Comparison of ENCODE assay signal across 1 cellular context in the genomic region with DNA sequence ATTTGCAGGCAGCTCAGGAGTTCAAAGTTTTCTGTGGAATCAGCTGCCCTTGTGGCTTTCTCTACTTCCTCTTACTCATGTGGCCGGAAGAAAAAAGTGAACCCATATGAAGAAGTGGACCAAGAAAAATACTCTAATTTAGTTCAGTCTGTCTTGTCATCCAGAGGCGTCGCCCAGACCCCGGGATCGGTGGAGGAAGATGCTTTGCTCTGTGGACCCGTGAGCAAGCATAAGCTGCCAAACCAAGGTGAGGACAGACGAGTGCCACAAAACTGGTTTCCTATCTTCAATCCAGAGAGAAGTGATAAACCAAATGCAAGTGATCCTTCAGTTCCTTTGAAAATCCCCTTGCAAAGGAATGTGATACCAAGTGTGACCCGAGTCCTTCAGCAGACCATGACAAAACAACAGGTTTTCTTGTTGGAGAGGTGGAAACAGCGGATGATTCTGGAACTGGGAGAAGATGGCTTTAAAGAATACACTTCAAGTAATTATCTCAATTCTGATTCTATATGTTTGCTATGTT.
TF ChIP-seq lines count a peak whose summit lies in the region.

No MANE protein-coding gene starts in this region.

TF ChIP-seq in HepG2, 621 proteins besides CTCF, POLR2A, EP300 and RAD21 (continued from another document and continues in another):
- TF ChIP-seq, protein P1, sequence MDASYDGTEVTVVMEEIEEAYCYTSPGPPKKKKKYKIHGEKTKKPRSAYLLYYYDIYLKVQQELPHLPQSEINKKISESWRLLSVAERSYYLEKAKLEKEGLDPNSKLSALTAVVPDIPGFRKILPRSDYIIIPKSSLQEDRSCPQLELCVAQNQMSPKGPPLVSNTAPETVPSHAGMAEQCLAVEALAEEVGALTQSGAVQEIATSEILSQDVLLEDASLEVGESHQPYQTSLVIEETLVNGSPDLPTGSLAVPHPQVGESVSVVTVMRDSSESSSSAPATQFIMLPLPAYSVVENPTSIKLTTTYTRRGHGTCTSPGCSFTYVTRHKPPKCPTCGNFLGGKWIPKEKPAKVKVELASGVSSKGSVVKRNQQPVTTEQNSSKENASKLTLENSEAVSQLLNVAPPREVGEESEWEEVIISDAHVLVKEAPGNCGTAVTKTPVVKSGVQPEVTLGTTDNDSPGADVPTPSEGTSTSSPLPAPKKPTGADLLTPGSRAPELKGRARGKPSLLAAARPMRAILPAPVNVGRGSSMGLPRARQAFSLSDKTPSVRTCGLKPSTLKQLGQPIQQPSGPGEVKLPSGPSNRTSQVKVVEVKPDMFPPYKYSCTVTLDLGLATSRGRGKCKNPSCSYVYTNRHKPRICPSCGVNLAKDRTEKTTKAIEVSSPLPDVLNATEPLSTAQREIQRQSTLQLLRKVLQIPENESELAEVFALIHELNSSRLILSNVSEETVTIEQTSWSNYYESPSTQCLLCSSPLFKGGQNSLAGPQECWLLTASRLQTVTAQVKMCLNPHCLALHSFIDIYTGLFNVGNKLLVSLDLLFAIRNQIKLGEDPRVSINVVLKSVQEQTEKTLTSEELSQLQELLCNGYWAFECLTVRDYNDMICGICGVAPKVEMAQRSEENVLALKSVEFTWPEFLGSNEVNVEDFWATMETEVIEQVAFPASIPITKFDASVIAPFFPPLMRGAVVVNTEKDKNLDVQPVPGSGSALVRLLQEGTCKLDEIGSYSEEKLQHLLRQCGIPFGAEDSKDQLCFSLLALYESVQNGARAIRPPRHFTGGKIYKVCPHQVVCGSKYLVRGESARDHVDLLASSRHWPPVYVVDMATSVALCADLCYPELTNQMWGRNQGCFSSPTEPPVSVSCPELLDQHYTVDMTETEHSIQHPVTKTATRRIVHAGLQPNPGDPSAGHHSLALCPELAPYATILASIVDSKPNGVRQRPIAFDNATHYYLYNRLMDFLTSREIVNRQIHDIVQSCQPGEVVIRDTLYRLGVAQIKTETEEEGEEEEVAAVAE (CRISPR knock-in tag; IDR thresholded peaks at IDR 0.05; ENCODE audit: borderline replicate concordance) = no peak
- TF ChIP-seq, protein P2, sequence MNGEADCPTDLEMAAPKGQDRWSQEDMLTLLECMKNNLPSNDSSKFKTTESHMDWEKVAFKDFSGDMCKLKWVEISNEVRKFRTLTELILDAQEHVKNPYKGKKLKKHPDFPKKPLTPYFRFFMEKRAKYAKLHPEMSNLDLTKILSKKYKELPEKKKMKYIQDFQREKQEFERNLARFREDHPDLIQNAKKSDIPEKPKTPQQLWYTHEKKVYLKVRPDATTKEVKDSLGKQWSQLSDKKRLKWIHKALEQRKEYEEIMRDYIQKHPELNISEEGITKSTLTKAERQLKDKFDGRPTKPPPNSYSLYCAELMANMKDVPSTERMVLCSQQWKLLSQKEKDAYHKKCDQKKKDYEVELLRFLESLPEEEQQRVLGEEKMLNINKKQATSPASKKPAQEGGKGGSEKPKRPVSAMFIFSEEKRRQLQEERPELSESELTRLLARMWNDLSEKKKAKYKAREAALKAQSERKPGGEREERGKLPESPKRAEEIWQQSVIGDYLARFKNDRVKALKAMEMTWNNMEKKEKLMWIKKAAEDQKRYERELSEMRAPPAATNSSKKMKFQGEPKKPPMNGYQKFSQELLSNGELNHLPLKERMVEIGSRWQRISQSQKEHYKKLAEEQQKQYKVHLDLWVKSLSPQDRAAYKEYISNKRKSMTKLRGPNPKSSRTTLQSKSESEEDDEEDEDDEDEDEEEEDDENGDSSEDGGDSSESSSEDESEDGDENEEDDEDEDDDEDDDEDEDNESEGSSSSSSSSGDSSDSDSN (CRISPR knock-in tag; IDR thresholded peaks at IDR 0.05) = no peak
- peak; percentile 17 for TF ChIP-seq POLR2AphosphoS5 (IDR thresholded peaks at IDR 0.05; ENCODE audit: low read depth, low read length)
- TF ChIP-seq, protein P3, sequence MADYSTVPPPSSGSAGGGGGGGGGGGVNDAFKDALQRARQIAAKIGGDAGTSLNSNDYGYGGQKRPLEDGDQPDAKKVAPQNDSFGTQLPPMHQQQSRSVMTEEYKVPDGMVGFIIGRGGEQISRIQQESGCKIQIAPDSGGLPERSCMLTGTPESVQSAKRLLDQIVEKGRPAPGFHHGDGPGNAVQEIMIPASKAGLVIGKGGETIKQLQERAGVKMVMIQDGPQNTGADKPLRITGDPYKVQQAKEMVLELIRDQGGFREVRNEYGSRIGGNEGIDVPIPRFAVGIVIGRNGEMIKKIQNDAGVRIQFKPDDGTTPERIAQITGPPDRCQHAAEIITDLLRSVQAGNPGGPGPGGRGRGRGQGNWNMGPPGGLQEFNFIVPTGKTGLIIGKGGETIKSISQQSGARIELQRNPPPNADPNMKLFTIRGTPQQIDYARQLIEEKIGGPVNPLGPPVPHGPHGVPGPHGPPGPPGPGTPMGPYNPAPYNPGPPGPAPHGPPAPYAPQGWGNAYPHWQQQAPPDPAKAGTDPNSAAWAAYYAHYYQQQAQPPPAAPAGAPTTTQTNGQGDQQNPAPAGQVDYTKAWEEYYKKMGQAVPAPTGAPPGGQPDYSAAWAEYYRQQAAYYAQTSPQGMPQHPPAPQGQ (CRISPR knock-in tag; IDR thresholded peaks at IDR 0.05; ENCODE audit: borderline replicate concordance) = no peak
- TF ChIP-seq KDM6A (CRISPR knock-in tag; IDR thresholded peaks at IDR 0.05; ENCODE audit: low read depth) = no peak; the same call in 1 of the 2 replicates
- TF ChIP-seq, protein P4, sequence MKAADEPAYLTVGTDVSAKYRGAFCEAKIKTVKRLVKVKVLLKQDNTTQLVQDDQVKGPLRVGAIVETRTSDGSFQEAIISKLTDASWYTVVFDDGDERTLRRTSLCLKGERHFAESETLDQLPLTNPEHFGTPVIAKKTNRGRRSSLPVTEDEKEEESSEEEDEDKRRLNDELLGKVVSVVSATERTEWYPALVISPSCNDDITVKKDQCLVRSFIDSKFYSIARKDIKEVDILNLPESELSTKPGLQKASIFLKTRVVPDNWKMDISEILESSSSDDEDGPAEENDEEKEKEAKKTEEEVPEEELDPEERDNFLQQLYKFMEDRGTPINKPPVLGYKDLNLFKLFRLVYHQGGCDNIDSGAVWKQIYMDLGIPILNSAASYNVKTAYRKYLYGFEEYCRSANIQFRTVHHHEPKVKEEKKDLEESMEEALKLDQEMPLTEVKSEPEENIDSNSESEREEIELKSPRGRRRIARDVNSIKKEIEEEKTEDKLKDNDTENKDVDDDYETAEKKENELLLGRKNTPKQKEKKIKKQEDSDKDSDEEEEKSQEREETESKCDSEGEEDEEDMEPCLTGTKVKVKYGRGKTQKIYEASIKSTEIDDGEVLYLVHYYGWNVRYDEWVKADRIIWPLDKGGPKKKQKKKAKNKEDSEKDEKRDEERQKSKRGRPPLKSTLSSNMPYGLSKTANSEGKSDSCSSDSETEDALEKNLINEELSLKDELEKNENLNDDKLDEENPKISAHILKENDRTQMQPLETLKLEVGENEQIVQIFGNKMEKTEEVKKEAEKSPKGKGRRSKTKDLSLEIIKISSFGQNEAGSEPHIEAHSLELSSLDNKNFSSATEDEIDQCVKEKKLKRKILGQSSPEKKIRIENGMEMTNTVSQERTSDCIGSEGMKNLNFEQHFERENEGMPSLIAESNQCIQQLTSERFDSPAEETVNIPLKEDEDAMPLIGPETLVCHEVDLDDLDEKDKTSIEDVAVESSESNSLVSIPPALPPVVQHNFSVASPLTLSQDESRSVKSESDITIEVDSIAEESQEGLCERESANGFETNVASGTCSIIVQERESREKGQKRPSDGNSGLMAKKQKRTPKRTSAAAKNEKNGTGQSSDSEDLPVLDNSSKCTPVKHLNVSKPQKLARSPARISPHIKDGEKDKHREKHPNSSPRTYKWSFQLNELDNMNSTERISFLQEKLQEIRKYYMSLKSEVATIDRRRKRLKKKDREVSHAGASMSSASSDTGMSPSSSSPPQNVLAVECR (CRISPR knock-in tag; IDR thresholded peaks at IDR 0.05; ENCODE audit: borderline replicate concordance) = no peak
- TF ChIP-seq, protein P5, sequence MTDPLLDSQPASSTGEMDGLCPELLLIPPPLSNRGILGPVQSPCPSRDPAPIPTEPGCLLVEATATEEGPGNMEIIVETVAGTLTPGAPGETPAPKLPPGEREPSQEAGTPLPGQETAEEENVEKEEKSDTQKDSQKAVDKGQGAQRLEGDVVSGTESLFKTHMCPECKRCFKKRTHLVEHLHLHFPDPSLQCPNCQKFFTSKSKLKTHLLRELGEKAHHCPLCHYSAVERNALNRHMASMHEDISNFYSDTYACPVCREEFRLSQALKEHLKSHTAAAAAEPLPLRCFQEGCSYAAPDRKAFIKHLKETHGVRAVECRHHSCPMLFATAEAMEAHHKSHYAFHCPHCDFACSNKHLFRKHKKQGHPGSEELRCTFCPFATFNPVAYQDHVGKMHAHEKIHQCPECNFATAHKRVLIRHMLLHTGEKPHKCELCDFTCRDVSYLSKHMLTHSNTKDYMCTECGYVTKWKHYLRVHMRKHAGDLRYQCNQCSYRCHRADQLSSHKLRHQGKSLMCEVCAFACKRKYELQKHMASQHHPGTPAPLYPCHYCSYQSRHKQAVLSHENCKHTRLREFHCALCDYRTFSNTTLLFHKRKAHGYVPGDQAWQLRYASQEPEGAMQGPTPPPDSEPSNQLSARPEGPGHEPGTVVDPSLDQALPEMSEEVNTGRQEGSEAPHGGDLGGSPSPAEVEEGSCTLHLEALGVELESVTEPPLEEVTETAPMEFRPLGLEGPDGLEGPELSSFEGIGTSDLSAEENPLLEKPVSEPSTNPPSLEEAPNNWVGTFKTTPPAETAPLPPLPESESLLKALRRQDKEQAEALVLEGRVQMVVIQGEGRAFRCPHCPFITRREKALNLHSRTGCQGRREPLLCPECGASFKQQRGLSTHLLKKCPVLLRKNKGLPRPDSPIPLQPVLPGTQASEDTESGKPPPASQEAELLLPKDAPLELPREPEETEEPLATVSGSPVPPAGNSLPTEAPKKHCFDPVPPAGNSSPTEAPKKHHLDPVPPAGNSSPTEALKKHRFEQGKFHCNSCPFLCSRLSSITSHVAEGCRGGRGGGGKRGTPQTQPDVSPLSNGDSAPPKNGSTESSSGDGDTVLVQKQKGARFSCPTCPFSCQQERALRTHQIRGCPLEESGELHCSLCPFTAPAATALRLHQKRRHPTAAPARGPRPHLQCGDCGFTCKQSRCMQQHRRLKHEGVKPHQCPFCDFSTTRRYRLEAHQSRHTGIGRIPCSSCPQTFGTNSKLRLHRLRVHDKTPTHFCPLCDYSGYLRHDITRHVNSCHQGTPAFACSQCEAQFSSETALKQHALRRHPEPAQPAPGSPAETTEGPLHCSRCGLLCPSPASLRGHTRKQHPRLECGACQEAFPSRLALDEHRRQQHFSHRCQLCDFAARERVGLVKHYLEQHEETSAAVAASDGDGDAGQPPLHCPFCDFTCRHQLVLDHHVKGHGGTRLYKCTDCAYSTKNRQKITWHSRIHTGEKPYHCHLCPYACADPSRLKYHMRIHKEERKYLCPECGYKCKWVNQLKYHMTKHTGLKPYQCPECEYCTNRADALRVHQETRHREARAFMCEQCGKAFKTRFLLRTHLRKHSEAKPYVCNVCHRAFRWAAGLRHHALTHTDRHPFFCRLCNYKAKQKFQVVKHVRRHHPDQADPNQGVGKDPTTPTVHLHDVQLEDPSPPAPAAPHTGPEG (CRISPR knock-in tag; IDR thresholded peaks at IDR 0.05) = no peak
- TF ChIP-seq FIP1L1 (IDR thresholded peaks at IDR 0.05; ENCODE audit: borderline replicate concordance, insufficient read depth, low read depth, low read length) = no peak
- no peak for TF ChIP-seq PHB2 (IDR thresholded peaks at IDR 0.05; ENCODE audit: partially characterized antibody)
- TF ChIP-seq, protein P6, sequence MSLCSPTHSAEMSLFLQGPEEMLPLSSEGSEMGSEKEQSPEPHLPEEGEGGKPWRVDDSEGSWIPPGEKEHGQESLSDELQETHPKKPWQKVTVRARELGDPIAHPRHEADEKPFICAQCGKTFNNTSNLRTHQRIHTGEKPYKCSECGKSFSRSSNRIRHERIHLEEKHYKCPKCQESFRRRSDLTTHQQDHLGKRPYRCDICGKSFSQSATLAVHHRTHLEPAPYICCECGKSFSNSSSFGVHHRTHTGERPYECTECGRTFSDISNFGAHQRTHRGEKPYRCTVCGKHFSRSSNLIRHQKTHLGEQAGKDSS (CRISPR knock-in tag; IDR thresholded peaks at IDR 0.05; ENCODE audit: borderline replicate concordance, low read depth) = no peak
- TF ChIP-seq ZNF652 (CRISPR knock-in tag; IDR thresholded peaks at IDR 0.05; ENCODE audit: borderline replicate concordance, low read depth) = no peak
- TF ChIP-seq DNMT1 (CRISPR knock-in tag; IDR thresholded peaks at IDR 0.05) = no peak
- TF ChIP-seq, protein P7, sequence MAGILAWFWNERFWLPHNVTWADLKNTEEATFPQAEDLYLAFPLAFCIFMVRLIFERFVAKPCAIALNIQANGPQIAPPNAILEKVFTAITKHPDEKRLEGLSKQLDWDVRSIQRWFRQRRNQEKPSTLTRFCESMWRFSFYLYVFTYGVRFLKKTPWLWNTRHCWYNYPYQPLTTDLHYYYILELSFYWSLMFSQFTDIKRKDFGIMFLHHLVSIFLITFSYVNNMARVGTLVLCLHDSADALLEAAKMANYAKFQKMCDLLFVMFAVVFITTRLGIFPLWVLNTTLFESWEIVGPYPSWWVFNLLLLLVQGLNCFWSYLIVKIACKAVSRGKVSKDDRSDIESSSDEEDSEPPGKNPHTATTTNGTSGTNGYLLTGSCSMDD (CRISPR knock-in tag; IDR thresholded peaks at IDR 0.05) = no peak
- TF ChIP-seq, protein P8, sequence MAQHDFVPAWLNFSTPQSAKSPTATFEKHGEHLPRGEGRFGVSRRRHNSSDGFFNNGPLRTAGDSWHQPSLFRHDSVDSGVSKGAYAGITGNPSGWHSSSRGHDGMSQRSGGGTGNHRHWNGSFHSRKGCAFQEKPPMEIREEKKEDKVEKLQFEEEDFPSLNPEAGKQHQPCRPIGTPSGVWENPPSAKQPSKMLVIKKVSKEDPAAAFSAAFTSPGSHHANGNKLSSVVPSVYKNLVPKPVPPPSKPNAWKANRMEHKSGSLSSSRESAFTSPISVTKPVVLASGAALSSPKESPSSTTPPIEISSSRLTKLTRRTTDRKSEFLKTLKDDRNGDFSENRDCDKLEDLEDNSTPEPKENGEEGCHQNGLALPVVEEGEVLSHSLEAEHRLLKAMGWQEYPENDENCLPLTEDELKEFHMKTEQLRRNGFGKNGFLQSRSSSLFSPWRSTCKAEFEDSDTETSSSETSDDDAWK (CRISPR knock-in tag; IDR thresholded peaks at IDR 0.05) = no peak
- TF ChIP-seq PCBP1 (IDR thresholded peaks at IDR 0.05; ENCODE audit: borderline replicate concordance, low read depth, low read length) = no peak
- no peak for TF ChIP-seq ZNF260 (CRISPR knock-in tag; IDR thresholded peaks at IDR 0.05; ENCODE audit: borderline replicate concordance, low read depth)
- TF ChIP-seq SKI (IDR thresholded peaks at IDR 0.05; ENCODE audit: partially characterized antibody) = no peak
- TF ChIP-seq, protein P9, sequence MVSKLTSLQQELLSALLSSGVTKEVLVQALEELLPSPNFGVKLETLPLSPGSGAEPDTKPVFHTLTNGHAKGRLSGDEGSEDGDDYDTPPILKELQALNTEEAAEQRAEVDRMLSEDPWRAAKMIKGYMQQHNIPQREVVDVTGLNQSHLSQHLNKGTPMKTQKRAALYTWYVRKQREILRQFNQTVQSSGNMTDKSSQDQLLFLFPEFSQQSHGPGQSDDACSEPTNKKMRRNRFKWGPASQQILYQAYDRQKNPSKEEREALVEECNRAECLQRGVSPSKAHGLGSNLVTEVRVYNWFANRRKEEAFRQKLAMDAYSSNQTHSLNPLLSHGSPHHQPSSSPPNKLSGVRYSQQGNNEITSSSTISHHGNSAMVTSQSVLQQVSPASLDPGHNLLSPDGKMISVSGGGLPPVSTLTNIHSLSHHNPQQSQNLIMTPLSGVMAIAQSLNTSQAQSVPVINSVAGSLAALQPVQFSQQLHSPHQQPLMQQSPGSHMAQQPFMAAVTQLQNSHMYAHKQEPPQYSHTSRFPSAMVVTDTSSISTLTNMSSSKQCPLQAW (CRISPR knock-in tag; IDR thresholded peaks at IDR 0.05) = no peak
- TF ChIP-seq DR1 (CRISPR knock-in tag; IDR thresholded peaks at IDR 0.05) = no peak
- 0 out of 2 replicates have a peak, but pooled peaks have one; percentile 64 for TF ChIP-seq ZNF709 (CRISPR knock-in tag; IDR thresholded peaks at IDR 0.05)
- no peak; the same call in 1 of the 2 replicates for TF ChIP-seq ZNF446 (CRISPR knock-in tag; IDR thresholded peaks at IDR 0.05)
- no peak for TF ChIP-seq ZNF484 (CRISPR knock-in tag; IDR thresholded peaks at IDR 0.05; ENCODE audit: borderline replicate concordance, low read depth)
- no peak for TF ChIP-seq ZNF24 (IDR thresholded peaks at IDR 0.05)
- no peak for TF ChIP-seq ZNF781 (CRISPR knock-in tag; IDR thresholded peaks at IDR 0.05; ENCODE audit: borderline replicate concordance, not compliant biosample characterization)
- TF ChIP-seq ZNF761 (CRISPR knock-in tag; conservative IDR thresholded peaks at IDR 0.05) = 0 out of 2 replicates have a peak, but pooled peaks have one; percentile 14
